In genomic region chr4:75629239-75629638, GRCh38 we compare ENCODE assay signal across 12 cellular contexts. TPM values are rescaled to one million over a fixed set of nuclear protein-coding genes. Genes with fewer than 3 reads are reported as not detected.
DNase-seq lines count a peak whose midpoint lies in the region; ATAC-seq, FAIRE-seq and TF ChIP-seq lines count a peak whose summit lies in the region.
"Had no signal": no experiment of that assay in that cellular context is flagged by ENCODE, and none has a peak within 500 bp of the region (broad histone marks: within the 10 kb centered on the region; RNA-seq: fewer than 3 reads in every experiment).

No MANE protein-coding gene starts in this region.

- TF ChIP-seq RAD21 in H1 (IDR thresholded peaks at IDR 0.05 in 1 of 2, conservative IDR thresholded peaks at IDR 0.05 in 1 of 2; ENCODE audit: low read depth in 2 of 2, low read length in 2 of 2) = no peak
- TF ChIP-seq RAD21 in neural cell (conservative IDR thresholded peaks at IDR 0.05) = no peak
- TF ChIP-seq RAD21 in HepG2 (CRISPR knock-in tag; IDR thresholded peaks at IDR 0.05) = no peak

- no peak overlapping the region for H3K9ac ChIP-seq in H1 (replicated peaks in 1 of 4; ENCODE audit: extremely low read depth in 1 of 4, low read depth in 3 of 4, low read length in 3 of 4)
- no peak overlapping the region for H3K9ac ChIP-seq in neural cell (ENCODE audit: low read length)
- H3K9ac ChIP-seq in HepG2 (ENCODE audit: insufficient read depth, low read depth, low read length) = no peak overlapping the region

- no peak overlapping the region for H2BK20ac ChIP-seq in H1 (ENCODE audit: low read length)

- POLR2A ChIA-PET in Caco-2 (lab: Charles Lee) = no interaction called here
- POLR2A ChIA-PET in H1 (lab: Charles Lee; ENCODE audit: partially characterized antibody) = interaction anchor here (0.7 kb wide), 1 partner anchor 26 kb away, joined by 3 read pairs; no protein-coding TSS in a partner anchor
- POLR2A ChIA-PET in HepG2 (lab: Yijun Ruan, JAX) = no interaction called here

- no peak overlapping the region for H2BK5ac ChIP-seq in H1 (ENCODE audit: low read depth, low read length)

- H3K27me3 Mint-ChIP-seq in Caco-2 (ENCODE audit: insufficient read depth, unreplicated experiment) = no peaks in the 10 kb centered on the region

- H3K36me3 ChIP-seq in Caco-2 (ENCODE audit: control insufficient read depth, insufficient read depth, low read length) (no peaks in the 10 kb centered on the region), H1 (ENCODE audit: control insufficient read depth in 2 of 4, insufficient read depth in 4 of 4, low read length in 3 of 4) (no peaks in the 10 kb centered on the region), neural cell (ENCODE audit: insufficient read depth, low read length) (no peaks in the 10 kb centered on the region), HepG2 (replicated peaks in 1 of 2; ENCODE audit: control insufficient read depth in 1 of 2, insufficient read depth in 2 of 2, low read length in 2 of 2) (no peaks in the 10 kb centered on the region)

- no peak overlapping the region for H2AK5ac ChIP-seq in H1 (ENCODE audit: low read depth, low read length)

- TF ChIP-seq EP300 in H1 (IDR thresholded peaks at IDR 0.05; ENCODE audit: borderline replicate concordance in 1 of 2, low read depth in 2 of 2, low read length in 2 of 2) (no peak), neural cell (conservative IDR thresholded peaks at IDR 0.05; ENCODE audit: poor library complexity, severe bottlenecking) (no peak), HepG2 (IDR thresholded peaks at IDR 0.05; ENCODE audit: low read depth in 2 of 2, low read length in 2 of 2) (no peak), HepG2 (CRISPR knock-in tag; IDR thresholded peaks at IDR 0.05; ENCODE audit: borderline replicate concordance) (no peak)

- no peak overlapping the region for H2BK120ac ChIP-seq in H1 (replicated peaks; ENCODE audit: low read depth, low read length)

- DNase-seq in Caco-2 = no peak
- DNase-seq in H1 (ENCODE audit: low read depth in 1 of 2, low spot score in 2 of 2) = no peak
- DNase-seq in HepG2 (ENCODE audit: low spot score) = no peak
- DNase-seq: activated gamma-delta T cell treated with Interleukin-2 at 50 U/mL for 16 hours, endodermal cell, foreskin melanocyte, IMR-90, PC-9 had no signal

- H4K5ac ChIP-seq in H1 (ENCODE audit: insufficient read length, low read depth, low read length) = no peak overlapping the region

- H3K23ac ChIP-seq in H1 (ENCODE audit: insufficient read length) = no peak overlapping the region

- H3K27ac ChIP-seq in H1 (ENCODE audit: low read depth, low read length) (no peak overlapping the region), neural cell (ENCODE audit: low read length) (no peak overlapping the region), HepG2 (ENCODE audit: extremely low read length, insufficient read depth, low read length) (no peak overlapping the region)
- H3K27ac ChIP-seq: PC-9 had no signal

- intact Hi-C loops in Caco-2 (cut with micrococcal nuclease; ENCODE audit: unreplicated experiment) = no loop called here
- intact Hi-C loops in HepG2 (cut with micrococcal nuclease; ENCODE audit: unreplicated experiment) = no loop called here

- H3K23me2 ChIP-seq in H1 (ENCODE audit: low read depth, low read length) = peaks cover 8% of the 10 kb centered on the region

- H3K4me1 ChIP-seq in Caco-2 = no peaks in the 10 kb centered on the region
- peaks cover 0 to 6% (median 2%) of the 10 kb centered on the region in 4 experiments; a peak in 4 of 7 replicates for H3K4me1 ChIP-seq in H1 (replicated peaks in 1 of 4; ENCODE audit: control insufficient read depth in 3 of 4, insufficient read depth in 4 of 4, low read length in 3 of 4)
- H3K4me1 ChIP-seq in HepG2 (ENCODE audit: insufficient read depth, low read length) = no peaks in the 10 kb centered on the region

- no peaks in the 10 kb centered on the region for H3K27me3 ChIP-seq in Caco-2 (replicated peaks; ENCODE audit: control insufficient read depth, insufficient read depth, low read length)
- no peaks in the 10 kb centered on the region for H3K27me3 ChIP-seq in H1 (replicated peaks in 1 of 4; ENCODE audit: control insufficient read depth in 3 of 4, extremely low read depth in 1 of 4, insufficient read depth in 3 of 4, low read length in 3 of 4)
- no peaks in the 10 kb centered on the region for H3K27me3 ChIP-seq in neural cell (ENCODE audit: insufficient read depth, low read depth, low read length)
- H3K27me3 ChIP-seq in HepG2 (ENCODE audit: control insufficient read depth in 1 of 2, insufficient read depth in 2 of 2, low read length in 2 of 2) = no peaks in the 10 kb centered on the region; a peak in 1 of 5 replicates

- no peak overlapping the region for H4K91ac ChIP-seq in H1 (replicated peaks; ENCODE audit: insufficient read length, low read length)

- no peak overlapping the region for H2BK15ac ChIP-seq in H1 (ENCODE audit: low read length)

- no peaks in the 10 kb centered on the region for H3K9me3 ChIP-seq in Caco-2
- no peaks in the 10 kb centered on the region for H3K9me3 ChIP-seq in H1 (ENCODE audit: insufficient read depth in 2 of 2, low read depth in 1 of 2, low read length in 1 of 2)
- no peaks in the 10 kb centered on the region for H3K9me3 ChIP-seq in neural cell (ENCODE audit: low read length)
- H3K9me3 ChIP-seq in HepG2 (ENCODE audit: low read length) = no peaks in the 10 kb centered on the region

- H3K4me3 ChIP-seq in Caco-2 (ENCODE audit: low read depth, low read length) = no peak overlapping the region
- H3K4me3 ChIP-seq in GM08714 (ENCODE audit: low read length) = peak overlapping the region; percentile 70; the same call in 1 of the 2 replicates
- H3K4me3 ChIP-seq in H1 (ENCODE audit: extremely low read depth in 1 of 4, insufficient read depth in 2 of 4, low read depth in 3 of 4, low read length in 4 of 4) = no peak overlapping the region
- peak overlapping the region; percentile 96 for H3K4me3 ChIP-seq in neural cell (ENCODE audit: low read length)
- no peak overlapping the region for H3K4me3 ChIP-seq in HepG2 (replicated peaks in 1 of 3; ENCODE audit: insufficient read depth in 1 of 3, low read depth in 2 of 3, low read length in 3 of 3)
- H3K4me3 ChIP-seq: PC-9 had no signal

- H3K4me2 ChIP-seq in H1 (ENCODE audit: insufficient read depth in 1 of 2, low read depth in 2 of 2, low read length in 2 of 2) = no peak overlapping the region; a peak in 1 of 4 replicates
- peak overlapping the region; percentile 68 for H3K4me2 ChIP-seq in neural cell (ENCODE audit: low read length)
- H3K4me2 ChIP-seq in HepG2 (ENCODE audit: low read depth, low read length) = no peak overlapping the region

- H2AFZ ChIP-seq in H1 (ENCODE audit: low read length) (no peak overlapping the region), neural cell (ENCODE audit: low read depth, low read length) (no peak overlapping the region), HepG2 (ENCODE audit: low read length) (no peak overlapping the region)
- H2AFZ ChIP-seq: PC-9 had no signal

- H3K79me1 ChIP-seq in H1 (ENCODE audit: low read depth, low read length) = no peaks in the 10 kb centered on the region

- no peak overlapping the region for H2BK12ac ChIP-seq in H1 (ENCODE audit: low read depth, low read length)

- TF ChIP-seq POLR2A in H1 (IDR thresholded peaks at IDR 0.05; ENCODE audit: control extremely low read depth in 1 of 2, low read depth in 2 of 2, low read length in 2 of 2) (no peak), HepG2 (IDR thresholded peaks at IDR 0.05; ENCODE audit: insufficient read depth in 1 of 2, low read depth in 2 of 2, low read length in 2 of 2) (no peak)

- H3K4ac ChIP-seq in H1 (replicated peaks; ENCODE audit: insufficient read length, low read depth, low read length) = no peak overlapping the region

- no peak for ATAC-seq in GM18870 (IDR thresholded peaks at IDR 0.05; ENCODE audit: unreplicated experiment)
- no peak for ATAC-seq in HepG2
- ATAC-seq in GM21390 (IDR thresholded peaks at IDR 0.05; ENCODE audit: unreplicated experiment) = no peak

- H3K4me1 Mint-ChIP-seq in Caco-2 (ENCODE audit: low read depth, unreplicated experiment) = peaks cover 8% of the 10 kb centered on the region

- no peak for TF ChIP-seq CTCF in Caco-2 (IDR thresholded peaks at IDR 0.05; ENCODE audit: insufficient read depth in 1 of 2, low read depth in 1 of 2, low read length in 1 of 2, severe bottlenecking in 1 of 2, unreplicated experiment in 1 of 2)
- no peak for TF ChIP-seq CTCF in H1 (IDR thresholded peaks at IDR 0.05; ENCODE audit: control extremely low read depth in 1 of 3, insufficient read depth in 1 of 3, low read depth in 1 of 3, low read length in 3 of 3)
- TF ChIP-seq CTCF in neural cell (IDR thresholded peaks at IDR 0.05; ENCODE audit: poor library complexity, severe bottlenecking) = no peak
- no peak for TF ChIP-seq CTCF in HepG2 (CRISPR knock-in tag; IDR thresholded peaks at IDR 0.05)

- H3K9me2 ChIP-seq in neural cell (ENCODE audit: insufficient read depth, low read length) = no peaks in the 10 kb centered on the region

- H3K79me2 ChIP-seq in H1 (ENCODE audit: control insufficient read depth in 1 of 2, insufficient read depth in 2 of 2, low read length in 2 of 2) (no peaks in the 10 kb centered on the region), neural cell (replicated peaks; ENCODE audit: insufficient read depth, low read length) (no peaks in the 10 kb centered on the region), HepG2 (ENCODE audit: insufficient read depth, low read length) (no peaks in the 10 kb centered on the region)

- CTCF ChIA-PET in Caco-2 (lab: Charles Lee) = no interaction called here
- CTCF ChIA-PET in H1 (lab: Charles Lee; ENCODE audit: partially characterized antibody) = interaction anchor here (0.6 kb wide), 1 partner anchor 250 kb away, joined by 3 read pairs; no protein-coding TSS in a partner anchor
- CTCF ChIA-PET in HepG2 (lab: Yijun Ruan, JAX; ENCODE audit: low intra/inter-chr PET ratio, low total read pairs) = no interaction called here

- no peak overlapping the region for H3K27ac Mint-ChIP-seq in Caco-2 (ENCODE audit: unreplicated experiment)
- H3K27ac Mint-ChIP-seq: endodermal cell had no signal

- H4K8ac ChIP-seq in H1 (ENCODE audit: extremely low read depth, insufficient read depth, low read length) = no peak overlapping the region

- no peak overlapping the region for H3K56ac ChIP-seq in H1 (replicated peaks; ENCODE audit: insufficient read length, low read depth, low read length)

- peaks cover 11% of the 10 kb centered on the region for H3K36me3 Mint-ChIP-seq in Caco-2 (ENCODE audit: insufficient read depth, unreplicated experiment)

- no peaks in the 10 kb centered on the region for H4K20me1 ChIP-seq in H1 (replicated peaks in 1 of 2; ENCODE audit: control insufficient read depth in 1 of 2, insufficient read depth in 2 of 2, low read length in 2 of 2)
- H4K20me1 ChIP-seq in neural cell (ENCODE audit: insufficient read depth) = no peaks in the 10 kb centered on the region
- H4K20me1 ChIP-seq in HepG2 (ENCODE audit: insufficient read depth, low read length) = no peaks in the 10 kb centered on the region

- H3K18ac ChIP-seq in H1 (ENCODE audit: extremely low read depth, low read length) = no peak overlapping the region

- H3F3A ChIP-seq in neural cell (ENCODE audit: insufficient read depth, low read length, poor library complexity, severe bottlenecking) = no peaks in the 10 kb centered on the region

- no peaks in the 10 kb centered on the region for H3K9me3 Mint-ChIP-seq in Caco-2 (ENCODE audit: unreplicated experiment)
- H3K9me3 Mint-ChIP-seq: endodermal cell had no signal

- 95% methylated on average over 2 of the region's 2 CpGs; no CpG with 5 or more reads in 1 of the 2 experiments for WGBS in H1 (ENCODE audit: extremely low coverage in 1 of 2, insufficient coverage in 1 of 2, insufficient read length in 1 of 2, insufficient replicate concordance in 2 of 2, low coverage in 1 of 2, low lambda C conversion rate in 2 of 2, missing lambda C conversion rate in 1 of 2), 2 experiments
- 14% methylated on average over 2 of the region's 2 CpGs for WGBS in HepG2 (ENCODE audit: low lambda C conversion rate)

- no peak overlapping the region for H3K14ac ChIP-seq in H1 (ENCODE audit: insufficient read length)

- H3K4me3 Mint-ChIP-seq in Caco-2 (ENCODE audit: unreplicated experiment) = peak overlapping the region; percentile 16

- in situ Hi-C loops in HepG2 (cut with HindIII; ENCODE audit: extremely low pct_ligation_motif_present, low pct_unique_long_range_greater_than_20kb) = no loop called here

- peak; percentile 68 for FAIRE-seq in H1 (lab: Jason Lieb, UNC)
- FAIRE-seq in HepG2 (lab: Jason Lieb, UNC) = no peak

- BruUV-seq in Caco-2 (replicated peaks; lab: Mats Ljungman, UMichigan) (TSS peak; percentile 58), HepG2 (replicated peaks; lab: Mats Ljungman, UMichigan) (no TSS peak)

RNA-seq across cellular contexts. Expression of gene CDKL2, which starts 1.1 kb away (rescaled TPM):
- total RNA-seq in Caco-2 (2022) (1.5 and 1.9 TPM in 2 replicates), HepG2 (2016; rRNA removed; fragmentation: Illumina TruSeq; extraction: Trizol) (not detected in 2 replicates)
- 1.4 and 2.1 TPM in 2 replicates for total RNA-seq in H1 (2021; fragmentation: NEBNext Ultra II Directional; extraction: Animal tissue kit (Norgen Biotek cat#: 25700))
- polyA plus RNA-seq in H1 (2011; rRNA removed) (1.2 and 1.4 TPM in 2 replicates), neural cell (25.7 and 28.4 TPM in 2 replicates), HepG2 (2011; rRNA removed) (not detected in 2 replicates)
- polyA plus RNA-seq in H1 (2011; cell fraction: cytosol; rRNA removed) = 1.4 TPM
- 1.1 TPM for polyA plus RNA-seq in H1 (2011; cell fraction: nucleus; rRNA removed)
- 0.93 to 1.3 TPM (median 0.99 TPM) in 4 replicates for polyA plus RNA-seq in H1 (2012, experiment 1 of 2)
- polyA plus RNA-seq in H1 (2012, experiment 2 of 2) = 0.09 TPM
- polyA plus RNA-seq in H1 (2013, experiment 1 of 2) = 1.7 TPM
- 1.0 TPM for polyA plus RNA-seq in H1 (2013, experiment 2 of 2)
- polyA minus RNA-seq in H1 (2011; rRNA and poly(A)+ RNA removed) = 4.1 and 5.2 TPM in 2 replicates
- polyA minus RNA-seq in H1 (2011; cell fraction: cytosol; rRNA and poly(A)+ RNA removed) = 5.4 TPM
- 4.7 TPM for polyA minus RNA-seq in H1 (2011; cell fraction: nucleus; rRNA and poly(A)+ RNA removed)
- polyA minus RNA-seq in neural cell = 43.8 and 47.7 TPM in 2 replicates
- not detected in 2 replicates for total RNA-seq in HepG2 (2016; cell fraction: cytosol; rRNA removed; fragmentation: Illumina TruSeq; extraction: Trizol; ENCODE audit: low read depth)
- not detected in 2 replicates for total RNA-seq in HepG2 (2016; cell fraction: insoluble cytoplasmic fraction; rRNA removed; fragmentation: Illumina TruSeq; extraction: Trizol)
- not detected in 2 replicates for total RNA-seq in HepG2 (2016; cell fraction: membrane; rRNA removed; fragmentation: Illumina TruSeq; extraction: Trizol)
- not detected in 2 replicates for total RNA-seq in HepG2 (2016; cell fraction: nucleus; rRNA removed; fragmentation: Illumina TruSeq; extraction: Trizol)
- polyA plus RNA-seq in HepG2 (2011; cell fraction: cytosol; rRNA removed) = not detected in 2 replicates
- polyA plus RNA-seq in HepG2 (2011; cell fraction: nucleus; rRNA removed) = not detected in 2 replicates
- polyA plus RNA-seq in HepG2 (2012) = not detected in 2 replicates
- polyA plus RNA-seq in HepG2 (2016; cell fraction: cytosol; fragmentation: Illumina TruSeq; extraction: Trizol; ENCODE audit: low read depth) = not detected in 2 replicates
- not detected in 2 replicates for polyA plus RNA-seq in HepG2 (2016; cell fraction: insoluble cytoplasmic fraction; fragmentation: Illumina TruSeq; extraction: Trizol; ENCODE audit: low read depth)
- polyA plus RNA-seq in HepG2 (2016; cell fraction: membrane; fragmentation: Illumina TruSeq; extraction: Trizol; ENCODE audit: low read depth) = not detected in 2 replicates
- polyA plus RNA-seq in HepG2 (2016; cell fraction: nucleus; fragmentation: Illumina TruSeq; extraction: Trizol; ENCODE audit: insufficient read depth, low read depth) = not detected in 2 replicates
- not detected in 2 replicates for polyA minus RNA-seq in HepG2 (2011; rRNA and poly(A)+ RNA removed; ENCODE audit: low replicate concordance)
- polyA minus RNA-seq in HepG2 (2011; cell fraction: cytosol; rRNA and poly(A)+ RNA removed) = not detected in 2 replicates
- not detected in 2 replicates for polyA minus RNA-seq in HepG2 (2011; cell fraction: nucleus; rRNA and poly(A)+ RNA removed)

RNA-seq across cellular contexts. Expression of gene G3BP2, which starts 44.0 kb away (rescaled TPM):
- total RNA-seq in Caco-2 (2022) = 187 TPM in 2 replicates
- 378 and 388 TPM in 2 replicates for total RNA-seq in H1 (2021; fragmentation: NEBNext Ultra II Directional; extraction: Animal tissue kit (Norgen Biotek cat#: 25700))
- polyA plus RNA-seq in H1 (2011; rRNA removed) = 78.2 and 83.7 TPM in 2 replicates
- polyA plus RNA-seq in H1 (2011; cell fraction: cytosol; rRNA removed) = 144 TPM
- polyA plus RNA-seq in H1 (2011; cell fraction: nucleus; rRNA removed) = 56.7 TPM
- polyA plus RNA-seq in H1 (2012, experiment 1 of 2) = 148 to 255 TPM (median 185 TPM) in 4 replicates
- 20.2 TPM for polyA plus RNA-seq in H1 (2012, experiment 2 of 2)
- 174 TPM for polyA plus RNA-seq in H1 (2013, experiment 1 of 2)
- 179 TPM for polyA plus RNA-seq in H1 (2013, experiment 2 of 2)
- polyA minus RNA-seq in H1 (2011; rRNA and poly(A)+ RNA removed) = 159 and 221 TPM in 2 replicates
- 113 TPM for polyA minus RNA-seq in H1 (2011; cell fraction: cytosol; rRNA and poly(A)+ RNA removed)
- polyA minus RNA-seq in H1 (2011; cell fraction: nucleus; rRNA and poly(A)+ RNA removed) = 140 TPM
- 329 and 332 TPM in 2 replicates for polyA plus RNA-seq in neural cell
- 546 and 583 TPM in 2 replicates for polyA minus RNA-seq in neural cell
- total RNA-seq in HepG2 (2016; rRNA removed; fragmentation: Illumina TruSeq; extraction: Trizol) = 179 and 316 TPM in 2 replicates
- 11.2 and 19.7 TPM in 2 replicates for total RNA-seq in HepG2 (2016; cell fraction: cytosol; rRNA removed; fragmentation: Illumina TruSeq; extraction: Trizol; ENCODE audit: low read depth)
- total RNA-seq in HepG2 (2016; cell fraction: insoluble cytoplasmic fraction; rRNA removed; fragmentation: Illumina TruSeq; extraction: Trizol) = 189 and 305 TPM in 2 replicates
- total RNA-seq in HepG2 (2016; cell fraction: membrane; rRNA removed; fragmentation: Illumina TruSeq; extraction: Trizol) = 43.1 and 44.4 TPM in 2 replicates
- total RNA-seq in HepG2 (2016; cell fraction: nucleus; rRNA removed; fragmentation: Illumina TruSeq; extraction: Trizol) = 111 and 112 TPM in 2 replicates
- 45.9 and 51.7 TPM in 2 replicates for polyA plus RNA-seq in HepG2 (2011; rRNA removed)
- 27.1 and 46.8 TPM in 2 replicates for polyA plus RNA-seq in HepG2 (2011; cell fraction: cytosol; rRNA removed)
- 15.9 and 17.2 TPM in 2 replicates for polyA plus RNA-seq in HepG2 (2011; cell fraction: nucleus; rRNA removed)
- polyA plus RNA-seq in HepG2 (2012) = 70.5 and 76.8 TPM in 2 replicates
- polyA plus RNA-seq in HepG2 (2016; cell fraction: cytosol; fragmentation: Illumina TruSeq; extraction: Trizol; ENCODE audit: low read depth) = 5.2 and 5.9 TPM in 2 replicates
- polyA plus RNA-seq in HepG2 (2016; cell fraction: insoluble cytoplasmic fraction; fragmentation: Illumina TruSeq; extraction: Trizol; ENCODE audit: low read depth) = 205 and 220 TPM in 2 replicates
- polyA plus RNA-seq in HepG2 (2016; cell fraction: membrane; fragmentation: Illumina TruSeq; extraction: Trizol; ENCODE audit: low read depth) = 17.8 and 19.9 TPM in 2 replicates
- polyA plus RNA-seq in HepG2 (2016; cell fraction: nucleus; fragmentation: Illumina TruSeq; extraction: Trizol; ENCODE audit: insufficient read depth, low read depth) = 75.9 and 78.7 TPM in 2 replicates
- polyA minus RNA-seq in HepG2 (2011; rRNA and poly(A)+ RNA removed; ENCODE audit: low replicate concordance) = 31.2 and 31.4 TPM in 2 replicates
- 69.6 and 72.0 TPM in 2 replicates for polyA minus RNA-seq in HepG2 (2011; cell fraction: cytosol; rRNA and poly(A)+ RNA removed)
- 61.0 and 82.1 TPM in 2 replicates for polyA minus RNA-seq in HepG2 (2011; cell fraction: nucleus; rRNA and poly(A)+ RNA removed)

Comparison
In these comparisons a context has a peak if more than half of its experiments do, and no peak if none do; other contexts are left out.
1. H3K4me3 ChIP-seq: peak in GM08714 (single experiment) and neural cell (single experiment); none in Caco-2 (single experiment), H1 (0 of 4) and HepG2 (0 of 3).